8 cellular contexts compared by ENCODE assay signal in genomic region chr19:11435833-11436313, GRCh38. TPM values are rescaled to one million over a fixed set of nuclear protein-coding genes. Genes with fewer than 3 reads are reported as not detected.
A peak's percentile ranks its signal among the peaks of the same experiment; 100 is the strongest.
DNase-seq lines count a peak whose midpoint lies in the region; ATAC-seq and TF ChIP-seq lines count a peak whose summit lies in the region.

No MANE protein-coding gene starts in this region.

- H3K4me1 Mint-ChIP-seq in T-cell (peaks cover 23 to 31% (median 25%) of the 10 kb centered on the region in 3 donors), osteocyte (ENCODE audit: unreplicated experiment) (peaks cover 18% of the 10 kb centered on the region)

- ATAC-seq in T-cell (replicated peaks in 1 of 4): no peak

- H3K9me3 Mint-ChIP-seq in T-cell (no peaks in the 10 kb centered on the region), osteocyte (ENCODE audit: unreplicated experiment) (no peaks in the 10 kb centered on the region)

- H3K36me3 Mint-ChIP-seq in T-cell (peaks cover 14% of the 10 kb centered on the region), osteocyte (ENCODE audit: unreplicated experiment) (peaks cover 13% of the 10 kb centered on the region)

- no peak for TF ChIP-seq CTCF in epithelial cell of proximal tubule (conservative IDR thresholded peaks at IDR 0.05; ENCODE audit: low read depth, low read length)
- TF ChIP-seq CTCF in osteocyte (IDR thresholded peaks at IDR 0.05): no peak
- TF ChIP-seq CTCF in GM20000 (IDR thresholded peaks at IDR 0.05; ENCODE audit: extremely low read depth, missing control alignments): no peak

- peak overlapping the region; percentile 64 for H3K4me3 ChIP-seq in epithelial cell of proximal tubule (ENCODE audit: low read depth, low read length)

- DNase-seq in activated CD8-positive, alpha-beta memory T cell treated with anti-CD3 and anti-CD28 coated beads, Interleukin-2, amount 50 U/mL, for 48 hours: peak; percentile 66
- no peak for DNase-seq in activated CD8-positive, alpha-beta memory T cell treated with anti-CD3 and anti-CD28 coated beads, Interleukin-2, amount 50 U/mL, for 4 hours
- peak in 1 of 34 experiments; percentile 19 for DNase-seq in T-cell
- DNase-seq in epithelial cell of proximal tubule (ENCODE audit: low read depth): no peak
- no peak for DNase-seq in osteocyte (ENCODE audit: extremely low spot score, unreplicated experiment)
- no peak for DNase-seq in germinal center (ENCODE audit: low spot score)
- DNase-seq in middle frontal gyrus (ENCODE audit: extremely low spot score, low spot score): no peak
- no peak for DNase-seq in GM20000 (ENCODE audit: low spot score)

- H3K27ac Mint-ChIP-seq in T-cell: peak overlapping the region; percentile 94 to 98
- H3K27ac Mint-ChIP-seq in osteocyte (ENCODE audit: unreplicated experiment): peak overlapping the region; percentile 97

- H3K27me3 Mint-ChIP-seq in T-cell: peaks cover 0 to under 1% of the 10 kb centered on the region in 2 donors
- H3K27me3 Mint-ChIP-seq in osteocyte (ENCODE audit: unreplicated experiment): no peaks in the 10 kb centered on the region

- CTCF ChIA-PET in T-cell (lab: Charles Lee): interaction anchor here in 1 of 2 donors (0.7 to 1.8 kb wide), 4 partner anchors 14 to 61 kb away, joined by 6 to 24 read pairs (median 15); partner anchors contain the start of gene SWSAP1

- H3K4me3 Mint-ChIP-seq in T-cell (peak overlapping the region; percentile 98 to 99 (median 99)), osteocyte (ENCODE audit: unreplicated experiment) (peak overlapping the region; percentile 100)

- POLR2A ChIA-PET in T-cell (lab: Charles Lee): interaction anchor here in 1 of 2 donors (1.0 to 1.4 kb wide), 2 partner anchors 55 to 61 kb away, joined by 5 to 6 read pairs; partner anchors contain the start of gene SWSAP1

RNA-seq across cellular contexts. Expression of gene PRKCSH, which starts 0.4 kb away (rescaled TPM):
- total RNA-seq in T-cell (100 to 1,000 TPM; 248 to 382 (median 334) TPM), epithelial cell of proximal tubule (184 and 243 TPM in 2 replicates), osteocyte (398 and 415 TPM in 2 replicates)

RNA-seq across cellular contexts. Expression of gene ODAD3, which starts 1.0 kb away (rescaled TPM):
- total RNA-seq in T-cell: under 1 TPM in 1 of 5 donors, not detected in 4; 0.20 TPM
- 0.40 TPM in 1 of 2 replicates, not detected in the other for total RNA-seq in epithelial cell of proximal tubule
- not detected in 2 replicates for total RNA-seq in osteocyte

RNA-seq across cellular contexts. Expression of gene RGL3, which starts 16.8 kb away (rescaled TPM):
- under 1 TPM in 3 of 5 donors, not detected in 2; 0.22 to 0.72 (median 0.50) TPM for total RNA-seq in T-cell
- 3.1 and 19.0 TPM in 2 replicates for total RNA-seq in epithelial cell of proximal tubule
- 1.1 and 1.9 TPM in 2 replicates for total RNA-seq in osteocyte

RNA-seq across cellular contexts. Expression of gene ELAVL3, which starts 45.0 kb away (rescaled TPM):
- total RNA-seq in T-cell (under 1 TPM in 1 of 5 donors, not detected in 4; 0.47 TPM), epithelial cell of proximal tubule (not detected in 2 replicates), osteocyte (not detected in 2 replicates)

RNA-seq across cellular contexts. Expression of gene EPOR, which starts 51.8 kb away (rescaled TPM):
- 10 to 100 TPM in 1 of 5 donors, 1 to 10 TPM in 4; 5.9 to 11.0 (median 6.7) TPM for total RNA-seq in T-cell
- 4.3 and 5.2 TPM in 2 replicates for total RNA-seq in epithelial cell of proximal tubule
- 2.3 and 2.4 TPM in 2 replicates for total RNA-seq in osteocyte
